25 cellular contexts compared by ENCODE assay signal in the genomic region with DNA sequence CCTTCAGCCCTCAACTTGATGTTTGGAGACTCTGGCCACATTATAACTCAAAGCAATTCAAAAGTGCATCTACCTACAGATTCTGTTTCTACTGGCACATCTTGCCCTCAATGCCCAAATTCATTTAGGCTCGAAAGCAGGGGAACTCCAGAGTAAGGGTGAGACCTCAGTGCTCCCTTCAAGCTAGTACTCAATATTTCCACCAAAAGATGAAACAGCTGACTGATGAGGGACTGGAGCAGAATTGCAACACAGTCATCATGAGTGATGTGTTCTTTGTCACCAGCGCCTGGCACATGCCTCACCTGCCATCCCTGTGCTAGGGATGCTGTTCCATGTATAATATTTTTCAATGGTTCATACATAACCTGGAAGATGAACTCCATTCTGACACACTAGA.
"Had no signal": no experiment of that assay in that cellular context is flagged by ENCODE, and none has a peak within 500 bp of the region (broad histone marks: within the 10 kb centered on the region; RNA-seq: fewer than 3 reads in every experiment).

No MANE protein-coding gene starts in this region.

- H3K36me3 ChIP-seq: colonic mucosa, esophagus muscularis mucosa, gastroesophageal sphincter, heart left ventricle, prostate gland, sigmoid colon, stomach, tibial nerve, upper lobe of left lung had no signal

- H3K27me3 Mint-ChIP-seq: dendritic cell treated with granulocyte-macrophage colony-stimulating factor and Interleukin-4, amounts not matched to agents 40 ng/mL and 50 ng/mL, for 4 days; stimulated activated naive B cell treated with anti-CD40 and anti-IgM and Interleukin-4, amounts not matched to agents 10 μg/mL and 1 μg/mL and 100 μg/mL, for 72 hours had no signal

- H3K9me3 Mint-ChIP-seq: dendritic cell treated with granulocyte-macrophage colony-stimulating factor and Interleukin-4, amounts not matched to agents 40 ng/mL and 50 ng/mL, for 4 days; nephron progenitor cell; stimulated activated naive B cell treated with anti-CD40 and anti-IgM and Interleukin-4, amounts not matched to agents 10 μg/mL and 1 μg/mL and 100 μg/mL, for 72 hours had no signal

- H3K9me3 ChIP-seq: colonic mucosa, esophagus muscularis mucosa, gastroesophageal sphincter, prostate gland, sigmoid colon, testis, upper lobe of left lung had no signal

- H3K4me2 ChIP-seq: hepatocyte had no signal

- H2AFZ ChIP-seq: hepatocyte had no signal

- ATAC-seq: foreskin keratinocyte; gastroesophageal sphincter; heart left ventricle; left lobe of liver; naive thymus-derived CD8-positive, alpha-beta T cell; right cardiac atrium; stimulated activated naive B cell treated with anti-CD40 and anti-IgM and Interleukin-4, amounts not matched to agents 10 μg/mL and 1 μg/mL and 100 μg/mL, for 72 hours had no signal

- H3K4me1 Mint-ChIP-seq: nephron progenitor cell; stimulated activated naive B cell treated with anti-CD40 and anti-IgM and Interleukin-4, amounts not matched to agents 10 μg/mL and 1 μg/mL and 100 μg/mL, for 72 hours had no signal

- H3K4me3 ChIP-seq: colonic mucosa, esophagus muscularis mucosa, gastroesophageal sphincter, heart left ventricle, hepatocyte, lung, prostate gland, sigmoid colon, stomach, testis, tibial nerve, upper lobe of left lung had no signal

- H3K4me1 ChIP-seq: colonic mucosa, foreskin keratinocyte, gastroesophageal sphincter, prostate gland, sigmoid colon had no signal

- H3K27ac ChIP-seq: colonic mucosa, esophagus muscularis mucosa, foreskin keratinocyte, gastroesophageal sphincter, heart left ventricle, hepatocyte, prostate gland, sigmoid colon, stomach, testis, tibial nerve, upper lobe of left lung had no signal

- H3K36me3 Mint-ChIP-seq: stimulated activated naive B cell treated with anti-CD40 and anti-IgM and Interleukin-4, amounts not matched to agents 10 μg/mL and 1 μg/mL and 100 μg/mL, for 72 hours had no signal

- H3K27ac Mint-ChIP-seq: dendritic cell treated with granulocyte-macrophage colony-stimulating factor and Interleukin-4, amounts not matched to agents 40 ng/mL and 50 ng/mL, for 4 days; nephron progenitor cell; stimulated activated naive B cell treated with anti-CD40 and anti-IgM and Interleukin-4, amounts not matched to agents 10 μg/mL and 1 μg/mL and 100 μg/mL, for 72 hours had no signal

- H3K4me3 Mint-ChIP-seq: dendritic cell treated with granulocyte-macrophage colony-stimulating factor and Interleukin-4, amounts not matched to agents 40 ng/mL and 50 ng/mL, for 4 days; naive thymus-derived CD8-positive, alpha-beta T cell; nephron progenitor cell; stimulated activated naive B cell treated with anti-CD40 and anti-IgM and Interleukin-4, amounts not matched to agents 10 μg/mL and 1 μg/mL and 100 μg/mL, for 72 hours had no signal

- DNase-seq: colonic mucosa; effector CD8-positive, alpha-beta T cell; foreskin keratinocyte; heart left ventricle; kidney; mesenchymal stem cell; naive thymus-derived CD8-positive, alpha-beta T cell; nephron progenitor cell; nucleus accumbens; right cardiac atrium; sigmoid colon; stimulated activated CD4-positive, alpha-beta T cell treated with anti-CD3 and anti-CD28 coated beads, Interleukin-2, amount 100 ng/mL, for 24 hours; stimulated activated CD4-positive, alpha-beta T cell treated with anti-CD3 and anti-CD28 coated beads, Interleukin-4, amount 100 ng/mL, for 24 hours; stimulated activated naive B cell treated with anti-CD40 and anti-IgM and Interleukin-4, amounts not matched to agents 10 μg/mL and 1 μg/mL and 100 μg/mL, for 72 hours; stomach; testis; upper lobe of left lung had no signal

- H3K27me3 ChIP-seq: colonic mucosa, esophagus muscularis mucosa, foreskin keratinocyte, gastroesophageal sphincter, heart left ventricle, hepatocyte, sigmoid colon, stomach, testis, tibial nerve, upper lobe of left lung had no signal
